In genomic region chr3:74301058-74301457, GRCh38 we compare ENCODE assay signal across 18 cellular contexts.
"Had no signal": no experiment of that assay in that cellular context is flagged by ENCODE, and none has a peak within 500 bp of the region (broad histone marks: within the 10 kb centered on the region; RNA-seq: fewer than 3 reads in every experiment).

No MANE protein-coding gene starts in this region.

- H3K27ac ChIP-seq: adrenal gland, ascending aorta, coronary artery, heart left ventricle, spleen, thoracic aorta, vagina had no signal

- H3K4me1 ChIP-seq: adrenal gland, ascending aorta, spleen, vagina had no signal

- H3K27me3 ChIP-seq: adrenal gland, ascending aorta, heart left ventricle, spleen, vagina had no signal

- H3K9me3 ChIP-seq: adrenal gland, ascending aorta, heart left ventricle, spleen, thoracic aorta, vagina had no signal

- H3K4me3 ChIP-seq: adrenal gland, ascending aorta, coronary artery, heart left ventricle, spleen, thoracic aorta, vagina had no signal

- ATAC-seq: activated T-cell treated with anti-CD3 and anti-CD28 coated beads, Interleukin-2, amount 50 U/mL, for 4 hours; natural killer cell had no signal

- DNase-seq: activated CD4-positive, alpha-beta T cell treated with anti-CD3 and anti-CD28 coated beads for 4 hours; activated CD4-positive, alpha-beta T cell treated with anti-CD3 and anti-CD28 coated beads, Interleukin-2, amount 50 U/mL, for 48 hours; activated CD4-positive, CD25-positive, alpha-beta regulatory T cell; activated CD8-positive, alpha-beta memory T cell treated with anti-CD3 and anti-CD28 coated beads, Interleukin-2, amount 50 U/mL, for 48 hours; activated naive CD4-positive, alpha-beta T cell; activated T-cell treated with anti-CD3 and anti-CD28 coated beads, Interleukin-2, amount 50 U/mL, for 4 hours; adrenal gland; central memory CD4-positive, alpha-beta T cell; heart left ventricle; midbrain; natural killer cell; spleen; stimulated activated CD4-positive, alpha-beta T cell treated with anti-CD3 and anti-CD28 coated beads, Interleukin-4, amount 100 ng/mL, for 1 hour; stimulated activated naive CD4-positive, alpha-beta T cell treated with Interleukin-2 at 50 U/mL for 16 hours had no signal

- H3K36me3 ChIP-seq: adrenal gland, heart left ventricle, spleen, vagina had no signal
